Comparison of ENCODE assay signal across 27 cellular contexts in the genomic region with DNA sequence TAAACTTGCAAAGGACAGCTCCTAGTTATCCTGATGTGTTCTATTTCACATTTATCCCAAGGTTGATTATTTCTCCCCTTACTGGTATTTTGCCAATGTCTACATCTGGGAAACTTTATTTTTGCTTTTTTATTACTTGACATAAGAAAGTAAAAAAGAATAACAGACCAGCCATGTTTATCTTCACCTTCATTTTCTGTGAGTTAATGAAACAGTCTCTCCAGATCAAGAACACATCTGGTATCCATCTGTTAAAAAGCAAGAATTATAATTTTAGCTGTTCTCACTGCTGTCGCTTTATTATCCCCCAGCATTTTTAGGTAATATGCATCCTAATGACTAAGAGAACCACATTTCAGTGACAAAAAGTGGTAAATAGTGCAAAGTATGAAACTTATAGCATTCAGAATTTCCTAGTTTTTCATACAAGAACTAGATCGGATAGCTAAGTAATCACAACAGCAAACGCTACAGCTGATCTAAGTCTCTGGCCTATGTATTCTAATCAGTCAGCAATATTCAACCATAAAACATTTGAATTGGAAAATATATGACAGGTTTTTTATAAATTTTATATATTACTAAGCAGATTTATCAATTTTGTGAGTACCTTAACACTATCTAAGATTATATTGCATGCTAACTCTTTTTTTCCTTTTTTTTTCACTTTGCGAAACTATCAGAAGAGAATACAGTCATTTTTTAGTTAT.
"Had no signal": no experiment of that assay in that cellular context is flagged by ENCODE, and none has a peak within 500 bp of the region (broad histone marks: within the 10 kb centered on the region; RNA-seq: fewer than 3 reads in every experiment).

No MANE protein-coding gene starts in this region.

- H3K27me3 ChIP-seq: breast epithelium, esophagus muscularis mucosa, heart left ventricle, ovary, sigmoid colon had no signal

- H3K9me3 ChIP-seq: ovary, sigmoid colon had no signal

- H3K4me1 ChIP-seq: breast epithelium, heart left ventricle had no signal

- H3K4me3 ChIP-seq: breast epithelium, esophagus muscularis mucosa, heart left ventricle, ovary, sigmoid colon, thoracic aorta had no signal

- H3K4me1 Mint-ChIP-seq: activated CD4-positive, alpha-beta T cell treated with anti-CD3 and anti-CD28 coated beads for 36 hours; activated naive CD4-positive, alpha-beta T cell treated with anti-CD3 and anti-CD28 coated beads, Interleukin-2, amount 50 U/mL, for 24 hours; activated naive CD8-positive, alpha-beta T cell treated with anti-CD3 and anti-CD28 coated beads, Interleukin-2, amount 50 U/mL, for 24 hours; naive B cell; stimulated activated effector memory CD8-positive, alpha-beta T cell treated with anti-CD3 and anti-CD28 coated beads, Interleukin-12 subunit alpha, Interleukin-12 subunit beta, amount 100 ng/mL, for 72 hours had no signal

- ATAC-seq: activated CD4-positive, alpha-beta T cell treated with anti-CD3 and anti-CD28 coated beads for 36 hours; activated CD8-positive, alpha-beta memory T cell treated with anti-CD3 and anti-CD28 coated beads, Interleukin-2, amount 10 ng/mL, durations not matched to agents 7 days and 5 days; activated CD8-positive, alpha-beta T cell treated with anti-CD3 and anti-CD28 coated beads, Interleukin-2, amount 10 ng/mL, durations not matched to agents 7 days and 5 days; activated naive CD8-positive, alpha-beta T cell treated with anti-CD3 and anti-CD28 coated beads, Interleukin-2, amount 50 U/mL, for 24 hours; heart left ventricle had no signal

- H3K4me3 Mint-ChIP-seq: activated CD4-positive, alpha-beta T cell treated with anti-CD3 and anti-CD28 coated beads for 36 hours; activated CD8-positive, alpha-beta memory T cell treated with anti-CD3 and anti-CD28 coated beads, Interleukin-2, amount 10 ng/mL, durations not matched to agents 7 days and 5 days; activated CD8-positive, alpha-beta T cell treated with anti-CD3 and anti-CD28 coated beads, Interleukin-2, amount 10 ng/mL, durations not matched to agents 7 days and 5 days; activated naive CD4-positive, alpha-beta T cell treated with anti-CD3 and anti-CD28 coated beads, Interleukin-2, amount 50 U/mL, for 24 hours; activated naive CD8-positive, alpha-beta T cell treated with anti-CD3 and anti-CD28 coated beads, Interleukin-2, amount 50 U/mL, for 24 hours; endodermal cell; mesothelial cell of epicardium; naive B cell; stimulated activated effector memory CD8-positive, alpha-beta T cell treated with anti-CD3 and anti-CD28 coated beads, Interleukin-12 subunit alpha, Interleukin-12 subunit beta, amount 100 ng/mL, for 72 hours; stimulated activated naive CD8-positive, alpha-beta T cell treated with anti-CD3 and anti-CD28 coated beads, Interleukin-15, Interleukin-2, amounts not matched to agents 100 ng/mL and 50 ng/mL, for 24 hours; T-helper 2 cell treated with Interferon-gamma antibody and Interleukin-4, amounts not matched to agents 5 μg/mL and 100 μg/mL, for 36 hours had no signal

- H3K27ac Mint-ChIP-seq: activated CD4-positive, alpha-beta T cell treated with anti-CD3 and anti-CD28 coated beads for 36 hours; activated CD8-positive, alpha-beta memory T cell treated with anti-CD3 and anti-CD28 coated beads, Interleukin-2, amount 10 ng/mL, durations not matched to agents 7 days and 5 days; activated CD8-positive, alpha-beta T cell treated with anti-CD3 and anti-CD28 coated beads, Interleukin-2, amount 10 ng/mL, durations not matched to agents 7 days and 5 days; activated naive CD4-positive, alpha-beta T cell treated with anti-CD3 and anti-CD28 coated beads, Interleukin-2, amount 50 U/mL, for 24 hours; activated naive CD8-positive, alpha-beta T cell treated with anti-CD3 and anti-CD28 coated beads, Interleukin-2, amount 50 U/mL, for 24 hours; activated T-helper 2 cell treated with anti-CD3 and anti-CD28 coated beads, Interferon-gamma antibody, Interleukin-2, Interleukin-4, amounts not matched to agents 10 μg/mL and 5 μg/mL and 100 μg/mL, durations not matched to agents 14 hours and 24 hours and 36 hours; endodermal cell; mesothelial cell of epicardium; naive B cell; progenitor cell of endocrine pancreas; stimulated activated effector memory CD8-positive, alpha-beta T cell treated with anti-CD3 and anti-CD28 coated beads, Interleukin-12 subunit alpha, Interleukin-12 subunit beta, amount 100 ng/mL, for 72 hours; stimulated activated naive CD8-positive, alpha-beta T cell treated with anti-CD3 and anti-CD28 coated beads, Interleukin-15, Interleukin-2, amounts not matched to agents 100 ng/mL and 50 ng/mL, for 24 hours; T-helper 2 cell treated with Interferon-gamma antibody and Interleukin-4, amounts not matched to agents 5 μg/mL and 100 μg/mL, for 36 hours had no signal

- H3K9me3 Mint-ChIP-seq: activated naive CD4-positive, alpha-beta T cell treated with anti-CD3 and anti-CD28 coated beads, Interleukin-2, amount 50 U/mL, for 24 hours; activated naive CD8-positive, alpha-beta T cell treated with anti-CD3 and anti-CD28 coated beads, Interleukin-2, amount 50 U/mL, for 24 hours; stimulated activated effector memory CD8-positive, alpha-beta T cell treated with anti-CD3 and anti-CD28 coated beads, Interleukin-12 subunit alpha, Interleukin-12 subunit beta, amount 100 ng/mL, for 72 hours; stimulated activated naive CD8-positive, alpha-beta T cell treated with anti-CD3 and anti-CD28 coated beads, Interleukin-15, Interleukin-2, amounts not matched to agents 100 ng/mL and 50 ng/mL, for 24 hours; T-helper 2 cell treated with Interferon-gamma antibody and Interleukin-4, amounts not matched to agents 5 μg/mL and 100 μg/mL, for 36 hours had no signal

- H3K27me3 Mint-ChIP-seq: naive B cell; progenitor cell of endocrine pancreas; stimulated activated naive CD8-positive, alpha-beta T cell treated with anti-CD3 and anti-CD28 coated beads, Interleukin-15, Interleukin-2, amounts not matched to agents 100 ng/mL and 50 ng/mL, for 24 hours had no signal

- FAIRE-seq: small intestine, urothelium cell line had no signal

- DNase-seq: activated CD4-positive, alpha-beta T cell treated with anti-CD3 and anti-CD28 coated beads for 36 hours; activated CD4-positive, CD25-positive, alpha-beta regulatory T cell; activated CD8-positive, alpha-beta memory T cell treated with anti-CD3 and anti-CD28 coated beads, Interleukin-2, amount 10 ng/mL, durations not matched to agents 7 days and 5 days; activated CD8-positive, alpha-beta T cell treated with anti-CD3 and anti-CD28 coated beads, Interleukin-2, amount 10 ng/mL, durations not matched to agents 7 days and 5 days; activated naive CD8-positive, alpha-beta T cell treated with anti-CD3 and anti-CD28 coated beads, Interleukin-2, amount 50 U/mL, for 24 hours; activated T-cell treated with anti-CD3 and anti-CD28 coated beads, Interleukin-2, amount 50 U/mL, for 48 hours; amygdala; central memory CD4-positive, alpha-beta T cell; endodermal cell; heart left ventricle; naive B cell; ovary; sigmoid colon; small intestine; stimulated activated CD4-positive, alpha-beta T cell treated with anti-CD3 and anti-CD28 coated beads, Interleukin-4, amount 100 ng/mL, for 24 hours; trophoblast cell had no signal

- H3K27ac ChIP-seq: breast epithelium, esophagus muscularis mucosa, heart left ventricle, ovary, sigmoid colon, thoracic aorta had no signal

- H3K36me3 Mint-ChIP-seq: activated CD8-positive, alpha-beta memory T cell treated with anti-CD3 and anti-CD28 coated beads, Interleukin-2, amount 10 ng/mL, durations not matched to agents 7 days and 5 days; activated naive CD4-positive, alpha-beta T cell treated with anti-CD3 and anti-CD28 coated beads, Interleukin-2, amount 50 U/mL, for 24 hours; naive B cell; stimulated activated effector memory CD8-positive, alpha-beta T cell treated with anti-CD3 and anti-CD28 coated beads, Interleukin-12 subunit alpha, Interleukin-12 subunit beta, amount 100 ng/mL, for 72 hours had no signal
